Comparison of ENCODE assay signal across 9 cellular contexts in genomic region chrX:37684918-37685317, GRCh38. TPM values are rescaled to one million over a fixed set of nuclear protein-coding genes. Genes with fewer than 3 reads are reported as not detected.
DNase-seq lines count a peak whose midpoint lies in the region; ATAC-seq, FAIRE-seq and TF ChIP-seq lines count a peak whose summit lies in the region.
"Had no signal": no experiment of that assay in that cellular context is flagged by ENCODE, and none has a peak within 500 bp of the region (broad histone marks: within the 10 kb centered on the region; RNA-seq: fewer than 3 reads in every experiment).

No MANE protein-coding gene starts in this region.

- no peaks in the 10 kb centered on the region for H3K9me2 ChIP-seq in GM23338 (ENCODE audit: insufficient read depth)

- H3K9me3 ChIP-seq in ectodermal cell (ENCODE audit: control insufficient read depth, low read length) (no peaks in the 10 kb centered on the region), pancreas (no peaks in the 10 kb centered on the region)

- H3K4me3 Mint-ChIP-seq in GM23338 (peak overlapping the region; percentile 20; the same call in 1 of the 3 replicates), endothelial cell (ENCODE audit: unreplicated experiment) (no peak overlapping the region)
- H3K4me3 Mint-ChIP-seq: activated naive CD4-positive, alpha-beta T cell treated with anti-CD3 and anti-CD28 coated beads for 36 hours had no signal

- H3K9me3 Mint-ChIP-seq in GM23338 (no peaks in the 10 kb centered on the region), endothelial cell (ENCODE audit: unreplicated experiment) (no peaks in the 10 kb centered on the region)
- H3K9me3 Mint-ChIP-seq: activated naive CD4-positive, alpha-beta T cell treated with anti-CD3 and anti-CD28 coated beads for 36 hours had no signal

- H3K27ac ChIP-seq in GM23338 (ENCODE audit: low read depth) (no peak overlapping the region), ectodermal cell (ENCODE audit: insufficient read depth, low read depth, low read length, poor library complexity, severe bottlenecking) (no peak overlapping the region), pancreas (peak overlapping the region; percentile 69 to 84 (median 78))

- no peak for DNase-seq in GM23338 (ENCODE audit: low spot score)
- peak; percentile 46 for DNase-seq in NCI-H526 treated with DMSO at 0.1 percent for 48 hours (lab: John Stamatoyannopoulos, UW)
- DNase-seq in pancreas: no peak
- no peak for DNase-seq in endothelial cell (ENCODE audit: low spot score)
- no peak for DNase-seq in GM19239 (ENCODE audit: insufficient read length, low spot score)
- no peak for DNase-seq in glomerular visceral epithelial cell (ENCODE audit: extremely low spot score)
- DNase-seq in dedifferentiated amniotic fluid mesenchymal stem cell (ENCODE audit: extremely low spot score): no peak

- H3K27me3 Mint-ChIP-seq in GM23338 (ENCODE audit: insufficient read depth, low read depth, poor library complexity) (peaks cover 12% of the 10 kb centered on the region), endothelial cell (ENCODE audit: unreplicated experiment) (no peaks in the 10 kb centered on the region)

- no peak for TF ChIP-seq CTCF in GM23338 (conservative IDR thresholded peaks at IDR 0.05; ENCODE audit: low read depth in 2 of 2)
- no peak for TF ChIP-seq CTCF in pancreas (IDR thresholded peaks at IDR 0.05)
- no peak for TF ChIP-seq CTCF in endothelial cell (IDR thresholded peaks at IDR 0.05; ENCODE audit: unreplicated experiment)

- H3K27ac Mint-ChIP-seq in GM23338 (no peak overlapping the region), endothelial cell (ENCODE audit: unreplicated experiment) (no peak overlapping the region)
- H3K27ac Mint-ChIP-seq: activated naive CD4-positive, alpha-beta T cell treated with anti-CD3 and anti-CD28 coated beads for 36 hours had no signal

- FAIRE-seq in pancreas (lab: Jason Lieb, UNC) (no peak), GM19239 (lab: Jason Lieb, UNC) (no peak)

- H3K79me2 ChIP-seq in GM23338 (replicated peaks; ENCODE audit: insufficient read depth): no peaks in the 10 kb centered on the region

- ATAC-seq in GM23338: peak; percentile 61
- peak; percentile 14 to 47 (median 27) for ATAC-seq in pancreas

- H3K36me3 Mint-ChIP-seq in GM23338 (ENCODE audit: low read depth) (no peaks in the 10 kb centered on the region), endothelial cell (ENCODE audit: low read depth, unreplicated experiment) (no peaks in the 10 kb centered on the region)

- intact Hi-C loops in pancreas (cut with DNase I): no loop called here

- no peaks in the 10 kb centered on the region for H3F3A ChIP-seq in GM23338 (replicated peaks; ENCODE audit: low read depth)

- WGBS in ectodermal cell, 2 experiments: 37 to 57% methylated on average over 4 of the region's 4 CpGs
- 46 to 67% methylated on average over 4 of the region's 4 CpGs for WGBS in pancreas, 2 donors

- H3K4me2 ChIP-seq in GM23338: peak overlapping the region; percentile 45

- H3K27me3 ChIP-seq in GM23338 (ENCODE audit: insufficient read depth) (peaks cover 10% of the 10 kb centered on the region), ectodermal cell (ENCODE audit: control insufficient read depth, insufficient read depth, low read length, poor library complexity, severe bottlenecking) (peaks cover 12% of the 10 kb centered on the region), pancreas (peaks cover 0 to 15% (median 3%) of the 10 kb centered on the region in 4 donors)

- peak overlapping the region; percentile 47; the same call in 1 of the 2 replicates for H3K4me3 ChIP-seq in GM23338
- H3K4me3 ChIP-seq in ectodermal cell (ENCODE audit: insufficient read depth, low read depth, low read length): peak overlapping the region; percentile 30
- H3K4me3 ChIP-seq in pancreas: peak overlapping the region in 1 of 4 donors; percentile 39

- H4K20me1 ChIP-seq in GM23338 (replicated peaks; ENCODE audit: insufficient read depth): no peaks in the 10 kb centered on the region

- H3K4me1 ChIP-seq in GM23338 (ENCODE audit: insufficient read depth): peaks cover 16% of the 10 kb centered on the region
- no peaks in the 10 kb centered on the region for H3K4me1 ChIP-seq in ectodermal cell (ENCODE audit: control insufficient read depth, insufficient read depth, low read length)
- peaks cover 0 to 4% (median 0%) of the 10 kb centered on the region in 3 donors for H3K4me1 ChIP-seq in pancreas

- H3K36me3 ChIP-seq in GM23338 (ENCODE audit: insufficient read depth) (no peaks in the 10 kb centered on the region), ectodermal cell (ENCODE audit: control insufficient read depth, insufficient read depth, low read length) (no peaks in the 10 kb centered on the region), pancreas (no peaks in the 10 kb centered on the region)

- H2AFZ ChIP-seq in GM23338: no peak overlapping the region; the same call in 1 of the 2 replicates

- H3K4me1 Mint-ChIP-seq in GM23338 (peaks cover 9% of the 10 kb centered on the region; the same call in 1 of the 3 replicates), endothelial cell (ENCODE audit: unreplicated experiment) (peaks cover 5% of the 10 kb centered on the region)

TF ChIP-seq in GM23338, 12 proteins besides CTCF, POLR2A, EP300 and RAD21 (continues in another document):
- no peak for TF ChIP-seq NANOG (IDR thresholded peaks at IDR 0.05; ENCODE audit: borderline replicate concordance)
- no peak for TF ChIP-seq ZNF331 (CRISPR knock-in tag; IDR thresholded peaks at IDR 0.05; ENCODE audit: low read depth)
- no peak for TF ChIP-seq JUNB (IDR thresholded peaks at IDR 0.05; ENCODE audit: unreplicated experiment)
- TF ChIP-seq STAT1 (IDR thresholded peaks at IDR 0.05; ENCODE audit: unreplicated experiment): no peak
- TF ChIP-seq, protein P1, sequence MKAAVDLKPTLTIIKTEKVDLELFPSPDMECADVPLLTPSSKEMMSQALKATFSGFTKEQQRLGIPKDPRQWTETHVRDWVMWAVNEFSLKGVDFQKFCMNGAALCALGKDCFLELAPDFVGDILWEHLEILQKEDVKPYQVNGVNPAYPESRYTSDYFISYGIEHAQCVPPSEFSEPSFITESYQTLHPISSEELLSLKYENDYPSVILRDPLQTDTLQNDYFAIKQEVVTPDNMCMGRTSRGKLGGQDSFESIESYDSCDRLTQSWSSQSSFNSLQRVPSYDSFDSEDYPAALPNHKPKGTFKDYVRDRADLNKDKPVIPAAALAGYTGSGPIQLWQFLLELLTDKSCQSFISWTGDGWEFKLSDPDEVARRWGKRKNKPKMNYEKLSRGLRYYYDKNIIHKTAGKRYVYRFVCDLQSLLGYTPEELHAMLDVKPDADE (IDR thresholded peaks at IDR 0.05): no peak
- TF ChIP-seq CREB1 (CRISPR knock-in tag; IDR thresholded peaks at IDR 0.05; ENCODE audit: low read depth): no peak
- TF ChIP-seq EZH2 (IDR thresholded peaks at IDR 0.05; ENCODE audit: low read depth, unreplicated experiment): no peak

RNA-seq across cellular contexts. Expression of gene XK, which starts 0.7 kb away (rescaled TPM):
- total RNA-seq in GM23338 (2014; rRNA removed; shearing (Covaris generic)): 1.5 and 2.1 TPM in 2 replicates
- polyA plus RNA-seq in GM23338 (2016; fragmentation: Nextera tagmentation; extraction: Ambion mirVana) (0.28 and 0.29 TPM in 2 replicates), pancreas (1 to 10 TPM; 1.2 to 1.3 TPM)
- polyA plus RNA-seq in ectodermal cell (2013, experiment 1 of 4): 1.4 TPM
- 1.2 TPM for polyA plus RNA-seq in ectodermal cell (2013, experiment 2 of 4)
- polyA plus RNA-seq in ectodermal cell (2013, experiment 3 of 4): 0.80 TPM
- 1.3 TPM for polyA plus RNA-seq in ectodermal cell (2013, experiment 4 of 4)
- total RNA-seq in pancreas (1 to 10 TPM; 3.1 to 5.4 (median 4.1) TPM), endothelial cell (ENCODE audit: unreplicated experiment) (0.31 TPM)
- total RNA-seq: activated naive CD4-positive, alpha-beta T cell treated with anti-CD3 and anti-CD28 coated beads for 36 hours had no signal

Comparison
In these comparisons a context has a peak if more than half of its experiments do, and no peak if none do; other contexts are left out.
1. H3K27ac ChIP-seq: peak in pancreas (4 of 4); none in GM23338 (single experiment) and ectodermal cell (single experiment).